Comparison of ENCODE assay signal across 2 cellular contexts in genomic region chr12:50188280-50188781, GRCh38.
TF ChIP-seq lines count a peak whose summit lies in the region.

No MANE protein-coding gene starts in this region.

TF ChIP-seq in SK-N-SH, 30 proteins besides CTCF, POLR2A, EP300 and RAD21 (continued from another document):
- no peak for TF ChIP-seq REST (IDR thresholded peaks at IDR 0.05; ENCODE audit: low read depth, low read length)
- TF ChIP-seq FOXJ3 (CRISPR knock-in tag; IDR thresholded peaks at IDR 0.05), result no peak
- TF ChIP-seq NRF1 (IDR thresholded peaks at IDR 0.05; ENCODE audit: low read depth, low read length), result no peak
- TF ChIP-seq SMC3 (IDR thresholded peaks at IDR 0.05; ENCODE audit: low read depth, low read length), result no peak
- TF ChIP-seq IRF3 (IDR thresholded peaks at IDR 0.05; ENCODE audit: low read depth, low read length), result no peak
- no peak for TF ChIP-seq NFIC (IDR thresholded peaks at IDR 0.05; ENCODE audit: borderline replicate concordance)
- TF ChIP-seq TAF1 (IDR thresholded peaks at IDR 0.05; ENCODE audit: borderline replicate concordance, low read depth, low read length), result no peak
- TF ChIP-seq GABPA (IDR thresholded peaks at IDR 0.05; ENCODE audit: low read depth), result no peak
- no peak for TF ChIP-seq CHD2 (IDR thresholded peaks at IDR 0.05; ENCODE audit: low read length, partially characterized antibody)
TF ChIP-seq in SK-N-SH: peak in this region for 0.

TF ChIP-seq in SK-N-SH treated with all-trans-retinoic acid at 6 μM for 48 hours, 23 proteins besides CTCF, POLR2A, EP300 and RAD21 (continued from another document):
- TF ChIP-seq TSHZ2 (CRISPR knock-in tag; IDR thresholded peaks at IDR 0.05) (no peak), ZNF565 (CRISPR knock-in tag; conservative IDR thresholded peaks at IDR 0.05; ENCODE audit: low read depth) (no peak), CSDC2 (CRISPR knock-in tag; IDR thresholded peaks at IDR 0.05) (no peak), ARNTL (CRISPR knock-in tag; IDR thresholded peaks at IDR 0.05; ENCODE audit: borderline replicate concordance, low read depth) (no peak), ZC3H10 (CRISPR knock-in tag; IDR thresholded peaks at IDR 0.05) (no peak), TCF4 (CRISPR knock-in tag; IDR thresholded peaks at IDR 0.05; ENCODE audit: borderline replicate concordance) (no peak), PATZ1 (CRISPR knock-in tag; IDR thresholded peaks at IDR 0.05; ENCODE audit: borderline replicate concordance) (no peak), OSR1 (CRISPR knock-in tag; IDR thresholded peaks at IDR 0.05) (no peak), POU6F1 (CRISPR knock-in tag; IDR thresholded peaks at IDR 0.05; ENCODE audit: borderline replicate concordance, low read depth) (no peak), ISL1 (CRISPR knock-in tag; IDR thresholded peaks at IDR 0.05) (no peak)
TF ChIP-seq in SK-N-SH treated with all-trans-retinoic acid at 6 μM for 48 hours: peak in this region for 0.
